ENCODE assay signal across 7 cellular contexts in the genomic region with DNA sequence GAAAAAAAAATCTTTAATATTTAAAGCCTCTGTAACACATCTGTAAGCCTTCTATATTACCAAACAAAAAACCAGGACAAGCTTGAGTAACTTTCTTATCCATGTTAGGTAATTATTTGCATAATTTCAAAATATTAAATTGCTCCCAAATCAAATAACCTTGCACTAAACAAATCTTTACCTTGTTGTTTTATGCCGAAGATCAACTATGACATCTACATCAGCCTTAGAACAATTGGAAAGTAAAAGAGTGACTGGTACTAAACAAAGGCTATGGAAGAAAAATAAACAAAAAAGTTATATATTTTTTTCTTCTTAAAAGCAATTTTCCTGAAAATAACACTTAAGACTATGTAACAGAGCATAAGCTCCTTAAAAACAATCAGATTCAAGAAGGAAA.
"Had no signal": no experiment of that assay in that cellular context is flagged by ENCODE, and none has a peak within 500 bp of the region (broad histone marks: within the 10 kb centered on the region; RNA-seq: fewer than 3 reads in every experiment).

No MANE protein-coding gene starts in this region.

- ATAC-seq: K562 had no signal

- H3K27ac ChIP-seq: HL-60, KMS-11 had no signal

- FAIRE-seq: HTR-8/SVneo, K562 had no signal

- H3K9ac ChIP-seq: KMS-11 had no signal

- DNase-seq: IMR-90, KBM-7, KG1 had no signal

- H3K4me2 ChIP-seq: KMS-11 had no signal

- H3K4me3 ChIP-seq: K562 had no signal
